23 cellular contexts compared by ENCODE assay signal in genomic region chr5:133841831-133842750, GRCh38.
DNase-seq lines count a peak whose midpoint lies in the region; ATAC-seq and TF ChIP-seq lines count a peak whose summit lies in the region.
"Had no signal": no experiment of that assay in that cellular context is flagged by ENCODE, and none has a peak within 500 bp of the region (broad histone marks: within the 10 kb centered on the region; RNA-seq: fewer than 3 reads in every experiment).

No MANE protein-coding gene starts in this region.

- TF ChIP-seq CTCF in sigmoid colon (IDR thresholded peaks at IDR 0.05) = no peak
- no peak for TF ChIP-seq CTCF in stomach (IDR thresholded peaks at IDR 0.05)

- H3K9me3 Mint-ChIP-seq in stimulated activated naive CD8-positive, alpha-beta T cell treated with anti-CD3 and anti-CD28 coated beads, Interleukin-15, amount 100 ng/mL, for 72 hours = no peaks in the 10 kb centered on the region

- H3K27me3 Mint-ChIP-seq in stimulated activated naive CD8-positive, alpha-beta T cell treated with anti-CD3 and anti-CD28 coated beads, Interleukin-15, amount 100 ng/mL, for 72 hours = no peaks in the 10 kb centered on the region

- H3K4me3 ChIP-seq in sigmoid colon (no peak overlapping the region), stomach (no peak overlapping the region)
- H3K4me3 ChIP-seq: PC-9 had no signal

- H3K27ac ChIP-seq in sigmoid colon (no peak overlapping the region), stomach (no peak overlapping the region)
- H3K27ac ChIP-seq: C4-2B, PC-9 had no signal

- H3K27ac Mint-ChIP-seq in stimulated activated naive CD8-positive, alpha-beta T cell treated with anti-CD3 and anti-CD28 coated beads, Interleukin-15, amount 100 ng/mL, for 72 hours = peak overlapping the region; percentile 21 to 90
- H3K27ac Mint-ChIP-seq: CD8-positive, alpha-beta T cell had no signal

- no peaks in the 10 kb centered on the region for H3K27me3 ChIP-seq in sigmoid colon
- peaks cover 0 to 6% (median 0%) of the 10 kb centered on the region in 3 donors for H3K27me3 ChIP-seq in stomach

- H3K4me1 ChIP-seq in sigmoid colon (no peaks in the 10 kb centered on the region), stomach (peaks cover 0 to 7% (median 0%) of the 10 kb centered on the region in 4 donors)
- H3K4me1 ChIP-seq: Caco-2 had no signal

- TF ChIP-seq EP300 in sigmoid colon (IDR thresholded peaks at IDR 0.05) = no peak
- TF ChIP-seq EP300 in stomach (IDR thresholded peaks at IDR 0.05) = no peak

- intact Hi-C loops in sigmoid colon (cut with DNase I) = no loop called here
- intact Hi-C loops in stomach (cut with DNase I; ENCODE audit: low total_unique reads) = no loop called here

- WGBS in sigmoid colon, 2 donors = 83% methylated on average over 11 of the region's 11 CpGs
- 82 to 90% (median 86%) methylated on average over 11 of the region's 11 CpGs for WGBS in stomach, 5 donors

- H3K36me3 ChIP-seq in sigmoid colon (no peaks in the 10 kb centered on the region), stomach (no peaks in the 10 kb centered on the region)

- H3K4me3 Mint-ChIP-seq in stimulated activated naive CD8-positive, alpha-beta T cell treated with anti-CD3 and anti-CD28 coated beads, Interleukin-15, amount 100 ng/mL, for 72 hours = no peak overlapping the region
- H3K4me3 Mint-ChIP-seq: CD8-positive, alpha-beta T cell had no signal

- H3K9me3 ChIP-seq in sigmoid colon = no peaks in the 10 kb centered on the region
- no peaks in the 10 kb centered on the region for H3K9me3 ChIP-seq in stomach
- H3K9me3 ChIP-seq: Caco-2 had no signal

- no peak for DNase-seq in stimulated activated naive CD8-positive, alpha-beta T cell treated with anti-CD3 and anti-CD28 coated beads, Interleukin-15, amount 100 ng/mL, for 72 hours
- no peak for DNase-seq in stimulated activated naive CD8-positive, alpha-beta T cell treated with anti-CD3 and anti-CD28 coated beads, Interleukin-15, Interleukin-2, amounts not matched to agents 100 U/mL and 50 U/mL, for 24 hours
- DNase-seq in islet precursor cell (peak; percentile 42), sigmoid colon (peak; percentile 53), stomach (no peak), inferior parietal cortex (ENCODE audit: extremely low spot score) (no peak)
- DNase-seq in stimulated activated naive CD4-positive, alpha-beta T cell treated with Interleukin-2 at 50 U/mL for 16 hours (lab: John Stamatoyannopoulos, UW) = no peak
- DNase-seq: Caco-2; CD8-positive, alpha-beta T cell; DMS 273 treated with DMSO at 0.1 percent for 48 hours; DMS79; EL; GDM1; KBM-7; MV-4-11; NCI-H2029; NCI-H446 treated with DMSO at 0.1 percent for 48 hours; NCI-H526; NCI-H82; NK-92 treated with Interleukin-12 subunit alpha and Interleukin-12 subunit beta, amount 100 ng/mL, for 24 hours; PC-9; Right ventricle myocardium superior had no signal

- H3K4me1 Mint-ChIP-seq in stimulated activated naive CD8-positive, alpha-beta T cell treated with anti-CD3 and anti-CD28 coated beads, Interleukin-15, amount 100 ng/mL, for 72 hours = peaks cover 5% of the 10 kb centered on the region

- TF ChIP-seq POLR2A in sigmoid colon (IDR thresholded peaks at IDR 0.05) = no peak
- TF ChIP-seq POLR2A in stomach (IDR thresholded peaks at IDR 0.05) = no peak

- ATAC-seq in stimulated activated naive CD8-positive, alpha-beta T cell treated with anti-CD3 and anti-CD28 coated beads, Interleukin-15, amount 100 ng/mL, for 72 hours = no peak
- ATAC-seq in stimulated activated naive CD8-positive, alpha-beta T cell treated with anti-CD3 and anti-CD28 coated beads, Interleukin-15, Interleukin-2, amounts not matched to agents 100 U/mL and 50 U/mL, for 24 hours = no peak
- ATAC-seq: CD8-positive, alpha-beta T cell had no signal

Comparison
In these comparisons a context has a peak if more than half of its experiments do, and no peak if none do; other contexts are left out.
1. DNase-seq: peak in islet precursor cell (single experiment) and sigmoid colon (single experiment); none in stimulated activated naive CD8-positive, alpha-beta T cell treated with anti-CD3 and anti-CD28 coated beads, Interleukin-15, amount 100 ng/mL, for 72 hours (0 of 2), stimulated activated naive CD8-positive, alpha-beta T cell treated with anti-CD3 and anti-CD28 coated beads, Interleukin-15, Interleukin-2, amounts not matched to agents 100 U/mL and 50 U/mL, for 24 hours (single experiment), stomach (single experiment), inferior parietal cortex (single experiment) and stimulated activated naive CD4-positive, alpha-beta T cell treated with Interleukin-2 at 50 U/mL for 16 hours (single experiment).